In genomic region chr16:3023669-3024478, GRCh38 we compare ENCODE assay signal across 1 cellular context.
TF ChIP-seq lines count a peak whose summit lies in the region.

Gene HCFC1R1 (minus strand): TSS chr16:3023942. CDS start chr16:3023941, 1 bp downstream.
Gene THOC6 (plus strand): TSS chr16:3024035. CDS start chr16:3024327, 292 bp downstream.

TF ChIP-seq in K562, 482 proteins besides CTCF, POLR2A, EP300 and RAD21 (continued from another document and continues in another):
- TF ChIP-seq, protein P1, sequence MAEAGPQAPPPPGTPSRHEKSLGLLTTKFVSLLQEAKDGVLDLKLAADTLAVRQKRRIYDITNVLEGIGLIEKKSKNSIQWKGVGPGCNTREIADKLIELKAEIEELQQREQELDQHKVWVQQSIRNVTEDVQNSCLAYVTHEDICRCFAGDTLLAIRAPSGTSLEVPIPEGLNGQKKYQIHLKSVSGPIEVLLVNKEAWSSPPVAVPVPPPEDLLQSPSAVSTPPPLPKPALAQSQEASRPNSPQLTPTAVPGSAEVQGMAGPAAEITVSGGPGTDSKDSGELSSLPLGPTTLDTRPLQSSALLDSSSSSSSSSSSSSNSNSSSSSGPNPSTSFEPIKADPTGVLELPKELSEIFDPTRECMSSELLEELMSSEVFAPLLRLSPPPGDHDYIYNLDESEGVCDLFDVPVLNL (CRISPR knock-in tag; IDR thresholded peaks at IDR 0.05; ENCODE audit: low read depth) = no peak
- TF ChIP-seq IRF2 (CRISPR knock-in tag; IDR thresholded peaks at IDR 0.05) (no peak), PHB (CRISPR knock-in tag; IDR thresholded peaks at IDR 0.05) (no peak), KDM2B (CRISPR knock-in tag; IDR thresholded peaks at IDR 0.05) (no peak), JUN (IDR thresholded peaks at IDR 0.05; ENCODE audit: borderline replicate concordance, low read depth, low read length) (peak; percentile 61), JUN (CRISPR knock-in tag; IDR thresholded peaks at IDR 0.05; ENCODE audit: borderline replicate concordance) (no peak), HDAC6 (IDR thresholded peaks at IDR 0.05; ENCODE audit: low read depth, low read length) (peak; percentile 46; the same call in 1 of the 2 replicates), CREB1 (IDR thresholded peaks at IDR 0.05) (peak; percentile 90), CREB1 (CRISPR knock-in tag; IDR thresholded peaks at IDR 0.05) (peak; percentile 93), CEBPB (tag; IDR thresholded peaks at IDR 0.05) (no peak), PTBP1 (IDR thresholded peaks at IDR 0.05; ENCODE audit: low read depth, low read length) (0 out of 2 replicates have a peak, but pooled peaks have one; percentile 35), RREB1 (CRISPR knock-in tag; IDR thresholded peaks at IDR 0.05) (no peak), OTX1 (CRISPR knock-in tag; IDR thresholded peaks at IDR 0.05) (no peak), MCM5 (IDR thresholded peaks at IDR 0.05; ENCODE audit: low read depth) (no peak), DIDO1 (tag; IDR thresholded peaks at IDR 0.05; ENCODE audit: low read depth) (no peak), SRSF1 (IDR thresholded peaks at IDR 0.05; ENCODE audit: low read depth, low read length) (no peak), KLF10 (CRISPR knock-in tag; IDR thresholded peaks at IDR 0.05) (no peak), CHCHD3 (CRISPR knock-in tag; IDR thresholded peaks at IDR 0.05) (no peak), NFIC (IDR thresholded peaks at IDR 0.05) (peak; percentile 11; the same call in 1 of the 2 replicates), DMBX1 (CRISPR knock-in tag; IDR thresholded peaks at IDR 0.05; ENCODE audit: borderline replicate concordance) (no peak), ZNF174 (CRISPR knock-in tag; IDR thresholded peaks at IDR 0.05) (no peak), MED1 (CRISPR knock-in tag; IDR thresholded peaks at IDR 0.05; ENCODE audit: borderline replicate concordance) (no peak), KDM4B (IDR thresholded peaks at IDR 0.05; ENCODE audit: borderline replicate concordance in 2 of 2, low read depth in 1 of 2) (peak in 1 of 2 experiments; percentile 74; a peak in 2 of 4 replicates), MCM3 (IDR thresholded peaks at IDR 0.05) (no peak), HEY1 (CRISPR knock-in tag; IDR thresholded peaks at IDR 0.05; ENCODE audit: borderline replicate concordance) (no peak), TARDBP (IDR thresholded peaks at IDR 0.05) (no peak), ZBTB7A (IDR thresholded peaks at IDR 0.05; ENCODE audit: borderline replicate concordance, control insufficient read depth, low read depth, low read length) (peak; percentile 74), FOXM1 (IDR thresholded peaks at IDR 0.05; ENCODE audit: low read depth) (no peak), FOXM1 (CRISPR knock-in tag; IDR thresholded peaks at IDR 0.05; ENCODE audit: low read depth) (peak; percentile 72; the same call in 1 of the 2 replicates), REST (CRISPR knock-in tag; IDR thresholded peaks at IDR 0.05; ENCODE audit: low read depth) (peak; percentile 71)
- TF ChIP-seq, protein P2, sequence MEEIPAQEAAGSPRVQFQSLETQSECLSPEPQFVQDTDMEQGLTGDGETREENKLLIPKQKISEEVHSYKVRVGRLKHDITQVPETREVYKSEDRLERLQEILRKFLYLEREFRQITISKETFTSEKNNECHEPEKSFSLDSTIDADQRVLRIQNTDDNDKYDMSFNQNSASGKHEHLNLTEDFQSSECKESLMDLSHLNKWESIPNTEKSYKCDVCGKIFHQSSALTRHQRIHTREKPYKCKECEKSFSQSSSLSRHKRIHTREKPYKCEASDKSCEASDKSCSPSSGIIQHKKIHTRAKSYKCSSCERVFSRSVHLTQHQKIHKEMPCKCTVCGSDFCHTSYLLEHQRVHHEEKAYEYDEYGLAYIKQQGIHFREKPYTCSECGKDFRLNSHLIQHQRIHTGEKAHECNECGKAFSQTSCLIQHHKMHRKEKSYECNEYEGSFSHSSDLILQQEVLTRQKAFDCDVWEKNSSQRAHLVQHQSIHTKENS (CRISPR knock-in tag; IDR thresholded peaks at IDR 0.05) = no peak
- TF ChIP-seq, protein P3, sequence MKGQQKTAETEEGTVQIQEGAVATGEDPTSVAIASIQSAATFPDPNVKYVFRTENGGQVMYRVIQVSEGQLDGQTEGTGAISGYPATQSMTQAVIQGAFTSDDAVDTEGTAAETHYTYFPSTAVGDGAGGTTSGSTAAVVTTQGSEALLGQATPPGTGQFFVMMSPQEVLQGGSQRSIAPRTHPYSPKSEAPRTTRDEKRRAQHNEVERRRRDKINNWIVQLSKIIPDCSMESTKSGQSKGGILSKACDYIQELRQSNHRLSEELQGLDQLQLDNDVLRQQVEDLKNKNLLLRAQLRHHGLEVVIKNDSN (CRISPR knock-in tag; IDR thresholded peaks at IDR 0.05) = peak; percentile 96
- TF ChIP-seq, protein P4, sequence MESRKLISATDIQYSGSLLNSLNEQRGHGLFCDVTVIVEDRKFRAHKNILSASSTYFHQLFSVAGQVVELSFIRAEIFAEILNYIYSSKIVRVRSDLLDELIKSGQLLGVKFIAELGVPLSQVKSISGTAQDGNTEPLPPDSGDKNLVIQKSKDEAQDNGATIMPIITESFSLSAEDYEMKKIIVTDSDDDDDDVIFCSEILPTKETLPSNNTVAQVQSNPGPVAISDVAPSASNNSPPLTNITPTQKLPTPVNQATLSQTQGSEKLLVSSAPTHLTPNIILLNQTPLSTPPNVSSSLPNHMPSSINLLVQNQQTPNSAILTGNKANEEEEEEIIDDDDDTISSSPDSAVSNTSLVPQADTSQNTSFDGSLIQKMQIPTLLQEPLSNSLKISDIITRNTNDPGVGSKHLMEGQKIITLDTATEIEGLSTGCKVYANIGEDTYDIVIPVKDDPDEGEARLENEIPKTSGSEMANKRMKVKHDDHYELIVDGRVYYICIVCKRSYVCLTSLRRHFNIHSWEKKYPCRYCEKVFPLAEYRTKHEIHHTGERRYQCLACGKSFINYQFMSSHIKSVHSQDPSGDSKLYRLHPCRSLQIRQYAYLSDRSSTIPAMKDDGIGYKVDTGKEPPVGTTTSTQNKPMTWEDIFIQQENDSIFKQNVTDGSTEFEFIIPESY (CRISPR knock-in tag; IDR thresholded peaks at IDR 0.05) = no peak
- TF ChIP-seq, protein P5, sequence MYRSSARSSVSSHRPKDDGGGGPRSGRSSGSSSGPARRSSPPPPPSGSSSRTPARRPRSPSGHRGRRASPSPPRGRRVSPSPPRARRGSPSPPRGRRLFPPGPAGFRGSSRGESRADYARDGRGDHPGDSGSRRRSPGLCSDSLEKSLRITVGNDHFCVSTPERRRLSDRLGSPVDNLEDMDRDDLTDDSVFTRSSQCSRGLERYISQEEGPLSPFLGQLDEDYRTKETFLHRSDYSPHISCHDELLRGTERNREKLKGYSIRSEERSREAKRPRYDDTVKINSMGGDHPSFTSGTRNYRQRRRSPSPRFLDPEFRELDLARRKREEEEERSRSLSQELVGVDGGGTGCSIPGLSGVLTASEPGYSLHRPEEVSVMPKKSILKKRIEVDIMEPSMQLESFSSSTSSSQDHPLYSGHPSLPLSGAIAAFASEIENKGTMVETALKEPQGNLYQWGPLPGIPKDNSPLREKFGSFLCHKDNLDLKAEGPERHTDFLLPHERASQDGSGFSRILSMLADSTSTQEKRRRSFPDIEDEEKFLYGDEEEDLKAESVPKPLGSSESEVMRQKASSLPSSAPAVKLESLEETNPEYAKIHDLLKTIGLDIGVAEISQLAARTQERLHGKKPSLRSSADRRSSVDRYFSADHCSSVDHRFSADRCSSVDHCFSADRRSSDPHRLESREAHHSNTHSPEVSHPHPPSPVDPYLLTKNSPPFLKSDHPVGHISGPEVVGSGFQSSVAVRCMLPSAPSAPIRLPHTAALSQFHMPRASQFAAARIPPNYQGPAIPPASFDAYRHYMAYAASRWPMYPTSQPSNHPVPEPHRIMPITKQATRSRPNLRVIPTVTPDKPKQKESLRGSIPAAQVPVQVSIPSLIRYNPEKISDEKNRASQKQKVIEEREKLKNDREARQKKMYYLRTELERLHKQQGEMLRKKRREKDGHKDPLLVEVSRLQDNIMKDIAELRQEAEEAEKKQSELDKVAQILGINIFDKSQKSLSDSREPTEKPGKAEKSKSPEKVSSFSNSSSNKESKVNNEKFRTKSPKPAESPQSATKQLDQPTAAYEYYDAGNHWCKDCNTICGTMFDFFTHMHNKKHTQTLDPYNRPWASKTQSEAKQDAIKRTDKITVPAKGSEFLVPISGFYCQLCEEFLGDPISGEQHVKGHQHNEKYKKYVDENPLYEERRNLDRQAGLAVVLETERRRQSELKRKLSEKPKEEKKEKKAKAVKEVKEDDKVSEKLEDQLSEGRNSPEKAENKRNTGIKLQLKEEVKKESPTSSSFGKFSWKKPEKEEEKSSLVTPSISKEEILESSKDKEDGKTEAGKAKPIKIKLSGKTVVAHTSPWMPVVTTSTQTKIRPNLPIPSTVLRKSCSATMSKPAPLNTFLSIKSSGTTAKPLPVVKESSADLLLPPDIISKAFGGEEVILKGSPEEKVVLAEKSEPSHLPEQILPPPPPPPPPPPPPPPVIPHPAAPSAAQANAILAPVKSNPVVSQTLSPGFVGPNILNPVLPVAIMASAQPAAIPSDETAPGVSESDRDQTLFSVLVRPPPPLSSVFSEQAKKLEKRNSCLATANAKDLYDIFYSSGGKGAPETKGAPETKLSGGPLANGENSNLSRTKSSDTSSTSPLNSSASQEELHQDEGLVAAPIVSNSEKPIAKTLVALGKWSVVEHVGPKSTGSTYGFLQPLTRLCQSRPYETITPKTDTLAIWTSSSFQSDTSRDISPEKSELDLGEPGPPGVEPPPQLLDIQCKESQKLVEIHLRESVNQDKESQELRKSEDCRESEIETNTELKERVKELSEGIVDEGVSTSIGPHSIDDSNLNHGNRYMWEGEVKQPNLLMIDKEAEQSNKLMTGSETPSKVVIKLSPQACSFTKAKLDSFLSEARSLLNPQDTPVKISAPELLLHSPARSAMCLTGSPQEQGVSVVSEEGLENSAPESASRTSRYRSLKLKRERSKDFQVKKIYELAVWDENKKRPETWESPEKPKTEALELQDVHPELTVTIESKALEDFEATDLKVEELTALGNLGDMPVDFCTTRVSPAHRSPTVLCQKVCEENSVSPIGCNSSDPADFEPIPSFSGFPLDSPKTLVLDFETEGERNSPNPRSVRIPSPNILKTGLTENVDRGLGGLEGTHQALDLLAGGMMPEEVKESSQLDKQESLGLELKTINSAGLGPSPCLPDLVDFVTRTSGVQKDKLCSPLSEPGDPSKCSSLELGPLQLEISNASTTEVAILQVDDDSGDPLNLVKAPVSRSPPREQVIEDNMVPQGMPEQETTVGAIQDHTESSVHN (IDR thresholded peaks at IDR 0.05; ENCODE audit: borderline replicate concordance in 1 of 2, low read depth in 1 of 2) = no peak
